1 cellular context compared by ENCODE assay signal in the genomic region with DNA sequence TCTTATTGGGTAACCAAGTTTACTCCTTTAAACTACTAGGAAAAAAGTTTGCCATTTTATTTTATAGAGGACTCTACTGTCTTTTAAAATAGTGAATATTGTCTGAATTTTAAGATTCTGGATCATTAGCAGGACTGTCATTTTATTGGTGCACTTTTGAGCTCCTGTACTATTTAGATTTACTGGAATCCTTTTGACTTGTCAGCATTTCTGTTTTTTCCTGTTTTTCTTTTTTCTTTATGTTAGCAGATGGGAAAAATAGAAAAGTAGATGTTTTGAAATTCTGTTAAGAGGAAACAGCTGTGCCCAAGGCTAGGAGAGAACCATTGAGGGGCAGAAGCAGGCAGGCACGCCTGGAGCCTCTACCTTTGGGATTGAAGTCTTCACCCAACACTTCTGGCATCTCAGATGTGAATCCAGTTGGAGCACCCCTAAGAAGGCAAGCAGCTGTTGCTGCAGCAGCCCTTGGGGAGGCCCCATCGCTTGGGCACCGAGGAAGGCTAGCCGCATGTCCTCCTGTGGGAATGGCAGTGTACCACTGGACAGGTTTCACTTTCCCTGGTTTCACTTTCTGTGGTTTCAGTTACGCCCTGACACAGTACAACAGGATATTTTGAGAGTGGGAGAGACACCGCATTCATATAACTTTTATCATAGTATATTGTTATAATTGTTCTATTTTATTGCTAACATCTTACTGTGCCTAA.
TF ChIP-seq lines count a peak whose summit lies in the region.

No MANE protein-coding gene starts in this region.

TF ChIP-seq in A549, 52 proteins besides CTCF, POLR2A, EP300 and RAD21:
- TF ChIP-seq, protein P1, sequence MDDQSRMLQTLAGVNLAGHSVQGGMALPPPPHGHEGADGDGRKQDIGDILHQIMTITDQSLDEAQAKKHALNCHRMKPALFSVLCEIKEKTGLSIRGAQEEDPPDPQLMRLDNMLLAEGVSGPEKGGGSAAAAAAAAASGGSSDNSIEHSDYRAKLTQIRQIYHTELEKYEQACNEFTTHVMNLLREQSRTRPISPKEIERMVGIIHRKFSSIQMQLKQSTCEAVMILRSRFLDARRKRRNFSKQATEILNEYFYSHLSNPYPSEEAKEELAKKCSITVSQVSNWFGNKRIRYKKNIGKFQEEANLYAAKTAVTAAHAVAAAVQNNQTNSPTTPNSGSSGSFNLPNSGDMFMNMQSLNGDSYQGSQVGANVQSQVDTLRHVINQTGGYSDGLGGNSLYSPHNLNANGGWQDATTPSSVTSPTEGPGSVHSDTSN (IDR thresholded peaks at IDR 0.05), result no peak
- TF ChIP-seq, protein P2, sequence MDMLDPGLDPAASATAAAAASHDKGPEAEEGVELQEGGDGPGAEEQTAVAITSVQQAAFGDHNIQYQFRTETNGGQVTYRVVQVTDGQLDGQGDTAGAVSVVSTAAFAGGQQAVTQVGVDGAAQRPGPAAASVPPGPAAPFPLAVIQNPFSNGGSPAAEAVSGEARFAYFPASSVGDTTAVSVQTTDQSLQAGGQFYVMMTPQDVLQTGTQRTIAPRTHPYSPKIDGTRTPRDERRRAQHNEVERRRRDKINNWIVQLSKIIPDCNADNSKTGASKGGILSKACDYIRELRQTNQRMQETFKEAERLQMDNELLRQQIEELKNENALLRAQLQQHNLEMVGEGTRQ (IDR thresholded peaks at IDR 0.05), result no peak
- no peak for TF ChIP-seq FOXS1 (CRISPR knock-in tag; IDR thresholded peaks at IDR 0.05)
- no peak for TF ChIP-seq TP53 (CRISPR knock-in tag; IDR thresholded peaks at IDR 0.05)
- no peak for TF ChIP-seq KDM1A (IDR thresholded peaks at IDR 0.05; ENCODE audit: low read depth)
- TF ChIP-seq JUN (IDR thresholded peaks at IDR 0.05), result no peak
- peak; percentile 56 for TF ChIP-seq MAFK (IDR thresholded peaks at IDR 0.05; ENCODE audit: partially characterized antibody)
- no peak for TF ChIP-seq RARB (CRISPR knock-in tag; IDR thresholded peaks at IDR 0.05)
